Comparison of ENCODE assay signal across 9 cellular contexts in genomic region chr7:72019436-72019835, GRCh38.
"Had no signal": no experiment of that assay in that cellular context is flagged by ENCODE, and none has a peak within 500 bp of the region (broad histone marks: within the 10 kb centered on the region; RNA-seq: fewer than 3 reads in every experiment).

No MANE protein-coding gene starts in this region.

- H3K27ac ChIP-seq: GM23248 had no signal

- H3K9me3 Mint-ChIP-seq: H9 had no signal

- H3K4me1 Mint-ChIP-seq: GM23338, H9 had no signal

- H3K4me3 Mint-ChIP-seq: GM23338, H9, HFFc6 had no signal

- H3K9ac ChIP-seq: GM23248 had no signal

- H3K4me1 ChIP-seq: HAP-1 had no signal

- H2AFZ ChIP-seq: GM23248, GM23338 had no signal

- H3K9me3 ChIP-seq: HAP-1 had no signal

- H3K36me3 ChIP-seq: HAP-1 had no signal

- H3K4me2 ChIP-seq: GM23338 had no signal

- ATAC-seq: GM23338, HCT116 had no signal

- H3K4me3 ChIP-seq: GM23248, GM23338, HAP-1 had no signal

- H3K27ac Mint-ChIP-seq: GM23338, H9, HFFc6 had no signal

- DNase-seq: GM23248, GOT3, H7, H9, HCEC 1CT, HFFc6 had no signal
